In genomic region chr1:220748091-220748934, GRCh38 we compare ENCODE assay signal across 8 cellular contexts. TPM values are rescaled to one million over a fixed set of nuclear protein-coding genes. Genes with fewer than 3 reads are reported as not detected.
A peak's percentile ranks its signal among the peaks of the same experiment; 100 is the strongest.
DNase-seq lines count a peak whose midpoint lies in the region; ATAC-seq and TF ChIP-seq lines count a peak whose summit lies in the region.

TSS of gene MTARC2 (plus strand) at chr1:220748322. CDS start at chr1:220748532, 210 bp downstream.

- no peak for DNase-seq in CD4-positive, alpha-beta T cell
- DNase-seq in NCI-H69 (lab: John Stamatoyannopoulos, UW) (peak; percentile 77), MCF 10A (ENCODE audit: unreplicated experiment) (peak; percentile 77), iPS DF 6.9 (ENCODE audit: low read depth, low spot score) (peak; percentile 74), putamen (ENCODE audit: low spot score) (peak; percentile 13), NCI-H226 (no peak)

- POLR2A ChIA-PET in CD4-positive, alpha-beta T cell (lab: Charles Lee), result no interaction called here
- POLR2A ChIA-PET in MCF 10A (lab: Yijun Ruan, JAX), result interaction anchor here (0.7 to 2.6 kb wide), 13 partner anchors 8 to 540 kb away, joined by 3 to 29 read pairs (median 6); partner anchors contain the start of gene RAB3GAP2

- no peaks in the 10 kb centered on the region for H3K36me3 Mint-ChIP-seq in CD4-positive, alpha-beta T cell (ENCODE audit: low read depth)
- H3K36me3 Mint-ChIP-seq in MCF 10A (ENCODE audit: insufficient read depth, unreplicated experiment), result no peaks in the 10 kb centered on the region

- H3K27me3 Mint-ChIP-seq in CD4-positive, alpha-beta T cell, result peaks cover 88% of the 10 kb centered on the region
- H3K27me3 Mint-ChIP-seq in MCF 10A (ENCODE audit: insufficient read depth, unreplicated experiment), result no peaks in the 10 kb centered on the region

- no peaks in the 10 kb centered on the region for H3K9me3 Mint-ChIP-seq in CD4-positive, alpha-beta T cell
- H3K9me3 Mint-ChIP-seq in MCF 10A (ENCODE audit: unreplicated experiment), result no peaks in the 10 kb centered on the region

- no peaks in the 10 kb centered on the region; the same call in 1 of the 2 replicates for H3K4me1 ChIP-seq in iPS DF 6.9 (ENCODE audit: control insufficient read depth, insufficient read depth, low read length)

- H3K4me3 ChIP-seq in iPS DF 6.9 (ENCODE audit: low read length), result peak within 1 kb of the TSS; percentile 52

- H3K9me3 ChIP-seq in CD4-positive, alpha-beta T cell (ENCODE audit: control insufficient read depth, low read length), result no peaks in the 10 kb centered on the region
- no peaks in the 10 kb centered on the region for H3K9me3 ChIP-seq in iPS DF 6.9 (ENCODE audit: control insufficient read depth, insufficient read depth, low read length)

- peak; percentile 39 for ATAC-seq in CD4-positive, alpha-beta T cell (ENCODE audit: poor library complexity)
- ATAC-seq in GM18873 (IDR thresholded peaks at IDR 0.05; ENCODE audit: low FRiP score, unreplicated experiment) (peak; percentile 96), HG03108 (IDR thresholded peaks at IDR 0.05; ENCODE audit: unreplicated experiment) (peak; percentile 91)

- H3K4me1 Mint-ChIP-seq in CD4-positive, alpha-beta T cell (ENCODE audit: low read depth), result peaks cover 8% of the 10 kb centered on the region
- H3K4me1 Mint-ChIP-seq in MCF 10A (ENCODE audit: insufficient read depth, unreplicated experiment), result no peaks in the 10 kb centered on the region

- WGBS in iPS DF 6.9 (ENCODE audit: insufficient coverage, insufficient read length), result no CpG with 5 or more reads among the region's 76 CpGs

- CTCF ChIA-PET in CD4-positive, alpha-beta T cell (lab: Charles Lee), result no interaction called here
- CTCF ChIA-PET in MCF 10A (lab: Yijun Ruan, JAX), result interaction anchor here (0.5 to 7.0 kb wide), 17 partner anchors 9 to 1717 kb away, joined by 3 to 87 read pairs (median 4); no protein-coding TSS in a partner anchor

- BruUV-seq in MCF 10A (replicated peaks; lab: Mats Ljungman, UMichigan), result no TSS peak

- peak within 1 kb of the TSS; percentile 51 for H3K4me3 Mint-ChIP-seq in CD4-positive, alpha-beta T cell
- peak within 1 kb of the TSS; percentile 71 for H3K4me3 Mint-ChIP-seq in MCF 10A (ENCODE audit: unreplicated experiment)

- H3K27ac ChIP-seq in CD4-positive, alpha-beta T cell (ENCODE audit: low read depth, low read length), result no peak within 1 kb of the TSS
- no peak within 1 kb of the TSS for H3K27ac ChIP-seq in iPS DF 6.9 (ENCODE audit: low read length)

- no peak within 1 kb of the TSS for H3K27ac Mint-ChIP-seq in CD4-positive, alpha-beta T cell
- no peak within 1 kb of the TSS for H3K27ac Mint-ChIP-seq in MCF 10A (ENCODE audit: low read depth, unreplicated experiment)

- TF ChIP-seq CTCF in CD4-positive, alpha-beta T cell (IDR thresholded peaks at IDR 0.05), result no peak
- no peak for TF ChIP-seq CTCF in MCF 10A (IDR thresholded peaks at IDR 0.05; ENCODE audit: unreplicated experiment)

- intact Hi-C loops in CD4-positive, alpha-beta T cell (cut with DNase I, micrococcal nuclease), result no loop called here
- intact Hi-C loops in MCF 10A (cut with micrococcal nuclease), result no loop called here

- H3K36me3 ChIP-seq in iPS DF 6.9 (ENCODE audit: control insufficient read depth, insufficient read depth, low read length), result no peaks in the 10 kb centered on the region

- peaks cover 47% of the 10 kb centered on the region for H3K27me3 ChIP-seq in CD4-positive, alpha-beta T cell (ENCODE audit: control insufficient read depth, insufficient read depth, low read length)
- H3K27me3 ChIP-seq in iPS DF 6.9 (ENCODE audit: control insufficient read depth, insufficient read depth, low read length), result no peaks in the 10 kb centered on the region; the same call in 1 of the 2 replicates

RNA-seq across cellular contexts. Expression of gene MTARC2, which starts in this region (rescaled TPM):
- not detected for total RNA-seq in CD4-positive, alpha-beta T cell
- total RNA-seq in MCF 10A (2022), result 3.6 and 5.2 TPM in 2 replicates

Comparison
In these comparisons a context has a peak if more than half of its experiments do, and no peak if none do; other contexts are left out.
1. Peak in ATAC-seq in CD4-positive, alpha-beta T cell; RNA of the gene not detected or under 1 TPM.
2. ATAC-seq: peak in every context shown above with its lines; median percentile 96 in GM18873; 91 in HG03108; 39 in CD4-positive, alpha-beta T cell.
3. DNase-seq: peak in NCI-H69 (single experiment), MCF 10A (single experiment), iPS DF 6.9 (single experiment) and putamen (single experiment); none in CD4-positive, alpha-beta T cell (0 of 10) and NCI-H226 (single experiment).